Comparison of ENCODE assay signal across 24 cellular contexts in genomic region chr12:11662369-11662768, GRCh38. TPM values are rescaled to one million over a fixed set of nuclear protein-coding genes. Genes with fewer than 3 reads are reported as not detected.
DNase-seq lines count a peak whose midpoint lies in the region; ATAC-seq and TF ChIP-seq lines count a peak whose summit lies in the region.
"Had no signal": no experiment of that assay in that cellular context is flagged by ENCODE, and none has a peak within 500 bp of the region (broad histone marks: within the 10 kb centered on the region; RNA-seq: fewer than 3 reads in every experiment).

No MANE protein-coding gene starts in this region.

- peaks cover 56% of the 10 kb centered on the region for H3K36me3 Mint-ChIP-seq in activated CD4-positive, alpha-beta T cell treated with anti-CD3 and anti-CD28 coated beads for 36 hours (ENCODE audit: low read depth)
- H3K36me3 Mint-ChIP-seq in CD4-positive, CD25-positive, alpha-beta regulatory T cell: peaks cover 23% of the 10 kb centered on the region

- ATAC-seq in activated CD4-positive, alpha-beta T cell treated with anti-CD3 and anti-CD28 coated beads for 36 hours: peak; percentile 56
- ATAC-seq in CD4-positive, CD25-positive, alpha-beta regulatory T cell (ENCODE audit: low read depth in 2 of 2): no peak
- ATAC-seq in gastrocnemius medialis: no peak
- ATAC-seq: Panc1; stimulated activated naive B cell treated with anti-CD40 and anti-IgM and Interleukin-4, amounts not matched to agents 10 μg/mL and 1 μg/mL and 100 μg/mL, for 72 hours; T-cell had no signal

- H3K4me3 Mint-ChIP-seq in activated CD4-positive, alpha-beta T cell treated with anti-CD3 and anti-CD28 coated beads for 36 hours: no peak overlapping the region
- H3K4me3 Mint-ChIP-seq in CD4-positive, CD25-positive, alpha-beta regulatory T cell: no peak overlapping the region
- H3K4me3 Mint-ChIP-seq: stimulated activated naive B cell treated with anti-CD40 and anti-IgM and Interleukin-4, amounts not matched to agents 10 μg/mL and 1 μg/mL and 100 μg/mL, for 72 hours; T-cell had no signal

- no peak overlapping the region for H3K27ac Mint-ChIP-seq in activated CD4-positive, alpha-beta T cell treated with anti-CD3 and anti-CD28 coated beads for 36 hours
- peak overlapping the region in 2 of 3 donors; percentile 60 to 65 for H3K27ac Mint-ChIP-seq in CD4-positive, CD25-positive, alpha-beta regulatory T cell

- no peaks in the 10 kb centered on the region for H3K9me3 Mint-ChIP-seq in activated CD4-positive, alpha-beta T cell treated with anti-CD3 and anti-CD28 coated beads for 36 hours (ENCODE audit: low read depth)
- H3K9me3 Mint-ChIP-seq in CD4-positive, CD25-positive, alpha-beta regulatory T cell: peaks cover 0 to 1% (median 0%) of the 10 kb centered on the region in 7 donors
- H3K9me3 Mint-ChIP-seq: T-cell had no signal

- peaks cover 7% of the 10 kb centered on the region for H3K36me3 ChIP-seq in CD4-positive, CD25-positive, alpha-beta regulatory T cell (ENCODE audit: control insufficient read depth, insufficient read depth, low read length)
- no peaks in the 10 kb centered on the region for H3K36me3 ChIP-seq in gastrocnemius medialis
- H3K36me3 ChIP-seq: transverse colon had no signal

- no peak overlapping the region for H3K27ac ChIP-seq in CD4-positive, CD25-positive, alpha-beta regulatory T cell (ENCODE audit: insufficient read depth, low read length, poor library complexity, severe bottlenecking)
- peak overlapping the region; percentile 12 to 41 for H3K27ac ChIP-seq in coronary artery
- H3K27ac ChIP-seq in gastrocnemius medialis: peak overlapping the region; percentile 10 to 79 (median 78)
- H3K27ac ChIP-seq: adrenal gland, HL-60, SJSA1 had no signal

- no peak for TF ChIP-seq POLR2A in gastrocnemius medialis (IDR thresholded peaks at IDR 0.05)

- CTCF ChIA-PET in activated CD4-positive, alpha-beta T cell treated with anti-CD3 and anti-CD28 coated beads for 36 hours (lab: Charles Lee): no interaction called here

- H3K4me3 ChIP-seq in CD4-positive, CD25-positive, alpha-beta regulatory T cell (ENCODE audit: low read depth, low read length): no peak overlapping the region
- H3K4me3 ChIP-seq in coronary artery (no peak overlapping the region), gastrocnemius medialis (no peak overlapping the region)
- H3K4me3 ChIP-seq: adrenal gland, SJSA1, transverse colon had no signal

- POLR2A ChIA-PET in activated CD4-positive, alpha-beta T cell treated with anti-CD3 and anti-CD28 coated beads for 36 hours (lab: Charles Lee): interaction anchor here (0.9 to 1.1 kb wide), 2 partner anchors 9 to 13 kb away, joined by 3 read pairs; partner anchors contain the start of gene ETV6

- no peak for TF ChIP-seq CTCF in coronary artery (IDR thresholded peaks at IDR 0.05)
- TF ChIP-seq CTCF in gastrocnemius medialis (IDR thresholded peaks at IDR 0.05 in 4 of 5, conservative IDR thresholded peaks at IDR 0.05 in 1 of 5): no peak

- in situ Hi-C loops in gastrocnemius medialis (cut with MboI; ENCODE audit: low sequenced_read_pairs in 4 of 4): no loop called here

- peaks cover 78% of the 10 kb centered on the region for H3K4me1 Mint-ChIP-seq in activated CD4-positive, alpha-beta T cell treated with anti-CD3 and anti-CD28 coated beads for 36 hours
- peaks cover 22 to 73% (median 60%) of the 10 kb centered on the region in 4 donors for H3K4me1 Mint-ChIP-seq in CD4-positive, CD25-positive, alpha-beta regulatory T cell

- H3K4me1 ChIP-seq in CD4-positive, CD25-positive, alpha-beta regulatory T cell (ENCODE audit: control insufficient read depth, insufficient read depth, low read length, poor library complexity, severe bottlenecking): peaks cover 3% of the 10 kb centered on the region
- peaks cover 44 to 57% of the 10 kb centered on the region in 2 donors for H3K4me1 ChIP-seq in gastrocnemius medialis

- no peaks in the 10 kb centered on the region for H3K27me3 ChIP-seq in CD4-positive, CD25-positive, alpha-beta regulatory T cell (ENCODE audit: control insufficient read depth, insufficient read depth, low read length)
- no peaks in the 10 kb centered on the region for H3K27me3 ChIP-seq in gastrocnemius medialis
- H3K27me3 ChIP-seq: adrenal gland, SJSA1, transverse colon had no signal

- H3K27me3 Mint-ChIP-seq in activated CD4-positive, alpha-beta T cell treated with anti-CD3 and anti-CD28 coated beads for 36 hours: no peaks in the 10 kb centered on the region
- no peaks in the 10 kb centered on the region for H3K27me3 Mint-ChIP-seq in CD4-positive, CD25-positive, alpha-beta regulatory T cell
- H3K27me3 Mint-ChIP-seq: stimulated activated naive B cell treated with anti-CD40 and anti-IgM and Interleukin-4, amounts not matched to agents 10 μg/mL and 1 μg/mL and 100 μg/mL, for 72 hours; T-cell had no signal

- peak; percentile 14 for DNase-seq in activated CD4-positive, alpha-beta T cell treated with anti-CD3 and anti-CD28 coated beads for 36 hours
- no peak for DNase-seq in activated CD4-positive, alpha-beta T cell treated with anti-CD3 and anti-CD28 coated beads, Interleukin-2, amount 50 U/mL, for 4 hours
- DNase-seq in CD4-positive, CD25-positive, alpha-beta regulatory T cell: peak in 1 of 3 donors; percentile 19
- DNase-seq in coronary artery (ENCODE audit: low spot score) (no peak), gastrocnemius medialis (no peak), kidney glomerular epithelial cell (lab: John Stamatoyannopoulos, UW) (no peak), retina (no peak), amygdala (lab: John Stamatoyannopoulos, UW) (no peak)
- DNase-seq: 8988T; activated gamma-delta T cell; adrenal gland; dermis blood vessel endothelial cell; Karpas-422; NCI-H1694 treated with DMSO at 0.1 percent for 48 hours; NCI-H2171; NCI-H510A treated with DMSO at 0.1 percent for 48 hours; NK-92 treated with Interleukin-12 subunit alpha and Interleukin-12 subunit beta, amount 100 ng/mL, for 24 hours; stimulated activated CD4-positive, alpha-beta T cell treated with anti-CD3 and anti-CD28 coated beads, Interleukin-2, amount 100 ng/mL, for 48 hours; stimulated activated naive B cell treated with anti-CD40 and anti-IgM and Interleukin-4, amounts not matched to agents 10 μg/mL and 1 μg/mL and 100 μg/mL, for 72 hours; T-cell; transverse colon had no signal

- H3K9me3 ChIP-seq in CD4-positive, CD25-positive, alpha-beta regulatory T cell (ENCODE audit: control insufficient read depth in 2 of 2, low read length in 2 of 2): no peaks in the 10 kb centered on the region
- no peaks in the 10 kb centered on the region for H3K9me3 ChIP-seq in gastrocnemius medialis
- H3K9me3 ChIP-seq: adrenal gland, SJSA1, transverse colon had no signal

- intact Hi-C loops in activated CD4-positive, alpha-beta T cell treated with anti-CD3 and anti-CD28 coated beads for 36 hours (cut with DNase I, micrococcal nuclease): no loop called here
- intact Hi-C loops in gastrocnemius medialis (cut with DNase I; ENCODE audit: low total_unique reads): no loop called here

RNA-seq across cellular contexts. Expression of gene ETV6, which starts 12.9 kb away (rescaled TPM):
- 10 to 100 TPM; 53.5 to 56.7 TPM for total RNA-seq in activated CD4-positive, alpha-beta T cell treated with anti-CD3 and anti-CD28 coated beads for 36 hours
- 62.5 TPM for total RNA-seq in CD4-positive, CD25-positive, alpha-beta regulatory T cell
- polyA plus RNA-seq in CD4-positive, CD25-positive, alpha-beta regulatory T cell: 1 to 10 TPM; 2.5 to 4.2 (median 3.5) TPM
- 1 to 10 TPM; 2.8 to 5.9 (median 3.3) TPM for total RNA-seq in gastrocnemius medialis
